ENCODE assay signal across 23 cellular contexts in the genomic region with DNA sequence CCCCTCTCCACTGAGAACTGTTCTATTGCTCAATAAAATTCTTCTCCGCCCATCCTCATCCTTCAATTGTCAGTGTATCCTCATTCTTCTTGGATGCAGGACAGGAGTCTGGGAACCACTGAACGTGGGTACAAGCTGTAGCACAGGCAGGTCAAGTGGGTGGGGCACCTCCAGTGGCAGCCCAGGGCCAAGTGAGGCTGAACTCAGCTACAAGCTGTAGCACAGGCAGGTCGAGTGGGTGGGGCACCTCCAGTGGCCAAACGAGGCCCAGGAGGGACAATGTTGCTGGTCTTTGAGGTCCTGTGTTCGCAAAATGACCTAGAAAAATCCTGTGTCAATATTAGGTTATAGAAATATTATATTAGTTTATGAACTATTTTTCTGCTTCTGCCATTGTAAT.
"Had no signal": no experiment of that assay in that cellular context is flagged by ENCODE, and none has a peak within 500 bp of the region (broad histone marks: within the 10 kb centered on the region; RNA-seq: fewer than 3 reads in every experiment).

No MANE protein-coding gene starts in this region.

- H3K36me3 ChIP-seq: esophagus muscularis mucosa, gastroesophageal sphincter, heart left ventricle, left ventricle myocardium inferior, lower lobe of right lung had no signal

- H3K27me3 ChIP-seq: esophagus muscularis mucosa, foreskin keratinocyte, gastroesophageal sphincter, heart left ventricle, hepatocyte had no signal

- H3K9me3 ChIP-seq: esophagus muscularis mucosa, gastroesophageal sphincter, lower lobe of right lung, mucosa of descending colon had no signal

- H3K4me1 ChIP-seq: esophagus muscularis mucosa, gastroesophageal sphincter, heart left ventricle, left ventricle myocardium inferior, lower lobe of right lung had no signal

- H3K4me1 Mint-ChIP-seq: immature natural killer cell, mesothelial cell of epicardium, naive B cell had no signal

- H2AFZ ChIP-seq: hepatocyte had no signal

- DNase-seq: dermis blood vessel endothelial cell; dorsolateral prefrontal cortex; effector CD4-positive, alpha-beta T cell; effector memory CD4-positive, alpha-beta T cell; foreskin keratinocyte; heart left ventricle; hypothalamus; immature natural killer cell; islet precursor cell; kidney; kidney glomerular epithelial cell; left colon; left ventricle myocardium inferior; lower lobe of right lung; mesenchymal stem cell; mucosa of descending colon; naive B cell had no signal

- ATAC-seq: foreskin keratinocyte, gastroesophageal sphincter, heart left ventricle, left colon, left lobe of liver, lower lobe of right lung, mucosa of descending colon had no signal

- H3K27ac Mint-ChIP-seq: immature natural killer cell, mesothelial cell of epicardium, naive B cell had no signal

- H3K4me3 ChIP-seq: coronary artery, dorsolateral prefrontal cortex, esophagus muscularis mucosa, gastroesophageal sphincter, heart left ventricle, hepatocyte, left ventricle myocardium inferior, lower lobe of right lung, mucosa of descending colon had no signal

- H3K4me3 Mint-ChIP-seq: immature natural killer cell, mesothelial cell of epicardium, naive B cell had no signal

- H3K4me2 ChIP-seq: hepatocyte had no signal

- H3K36me3 Mint-ChIP-seq: mesothelial cell of epicardium, naive B cell had no signal

- H3K27ac ChIP-seq: coronary artery, dorsolateral prefrontal cortex, esophagus muscularis mucosa, foreskin keratinocyte, gastroesophageal sphincter, heart left ventricle, hepatocyte, left ventricle myocardium inferior, lower lobe of right lung had no signal
